In genomic region chr9:114657705-114658104, GRCh38 we compare ENCODE assay signal across 30 cellular contexts. TPM values are rescaled to one million over a fixed set of nuclear protein-coding genes. Genes with fewer than 3 reads are reported as not detected.
"Had no signal": no experiment of that assay in that cellular context is flagged by ENCODE, and none has a peak within 500 bp of the region (broad histone marks: within the 10 kb centered on the region; RNA-seq: fewer than 3 reads in every experiment).

Gene TEX53, minus strand, starts transcription at chr9:114657805. Its CDS starts 31 bp downstream, at chr9:114657774.

- H3K4me3 ChIP-seq: ascending aorta, cardiac muscle cell, MG63, SJCRH30, SK-N-MC had no signal

- DNase-seq: activated CD4-positive, alpha-beta T cell treated with anti-CD3 and anti-CD28 coated beads for 36 hours; activated CD4-positive, alpha-beta T cell treated with anti-CD3 and anti-CD28 coated beads, Interleukin-2, amount 10 ng/mL, durations not matched to agents 7 days and 5 days; activated CD4-positive, alpha-beta T cell treated with anti-CD3 and anti-CD28 coated beads, Interleukin-2, amount 50 U/mL, for 48 hours; activated CD8-positive, alpha-beta T cell treated with anti-CD3 and anti-CD28 coated beads, Interleukin-2, amount 10 ng/mL, durations not matched to agents 7 days and 5 days; activated effector memory CD4-positive, alpha-beta T cell treated with Interleukin-2 at 50 U/mL for 16 hours; activated naive CD4-positive, alpha-beta T cell treated with anti-CD3 and anti-CD28 coated beads, Interleukin-2, amount 10 ng/mL, durations not matched to agents 7 days and 5 days; activated T-cell treated with anti-CD3 and anti-CD28 coated beads, Interleukin-2, amount 50 U/mL, for 4 hours; amygdala; Kasumi-1; KBM-7; MG63; NCI-H1048; NCI-H1436 treated with DMSO at 0.1 percent for 48 hours; NCI-H1694 treated with DMSO at 0.1 percent for 48 hours; NCI-H2029; NCI-H345; NCI-H524 treated with DMSO at 0.1 percent for 48 hours; SHP77; SJCRH30 had no signal

- H3K4me3 Mint-ChIP-seq: activated CD4-positive, alpha-beta T cell treated with anti-CD3 and anti-CD28 coated beads for 36 hours; activated CD4-positive, alpha-beta T cell treated with anti-CD3 and anti-CD28 coated beads, Interleukin-2, amount 10 ng/mL, durations not matched to agents 7 days and 5 days; activated CD8-positive, alpha-beta T cell treated with anti-CD3 and anti-CD28 coated beads, Interleukin-2, amount 10 ng/mL, durations not matched to agents 7 days and 5 days; activated naive CD4-positive, alpha-beta T cell treated with anti-CD3 and anti-CD28 coated beads, Interleukin-2, amount 10 ng/mL, durations not matched to agents 7 days and 5 days; activated naive CD8-positive, alpha-beta T cell; activated T-cell treated with anti-CD3 and anti-CD28 coated beads, Interleukin-2, amount 50 U/mL, for 4 hours; central memory CD8-positive, alpha-beta T cell; T-helper 1 cell treated with Interleukin-12 subunit alpha and Interleukin-12 subunit beta and Interleukin-4 antibody, amounts not matched to agents 30 μg/mL and 1 μg/mL, for 36 hours; T-helper 2 cell treated with Interferon-gamma antibody and Interleukin-4, amounts not matched to agents 5 μg/mL and 100 μg/mL, for 36 hours had no signal

- H3K27me3 ChIP-seq: ascending aorta, MG63, SJCRH30 had no signal

- ATAC-seq: activated CD4-positive, alpha-beta T cell treated with anti-CD3 and anti-CD28 coated beads for 36 hours; activated CD8-positive, alpha-beta T cell treated with anti-CD3 and anti-CD28 coated beads, Interleukin-2, amount 10 ng/mL, durations not matched to agents 7 days and 5 days; activated T-cell treated with anti-CD3 and anti-CD28 coated beads, Interleukin-2, amount 50 U/mL, for 4 hours; Panc1 had no signal

- H3K27me3 Mint-ChIP-seq: activated naive CD8-positive, alpha-beta T cell had no signal

- H3K9me3 Mint-ChIP-seq: activated CD4-positive, alpha-beta T cell treated with anti-CD3 and anti-CD28 coated beads, Interleukin-2, amount 10 ng/mL, durations not matched to agents 7 days and 5 days; activated naive CD4-positive, alpha-beta T cell treated with anti-CD3 and anti-CD28 coated beads, Interleukin-2, amount 10 ng/mL, durations not matched to agents 7 days and 5 days; activated T-cell treated with anti-CD3 and anti-CD28 coated beads, Interleukin-2, amount 50 U/mL, for 4 hours; central memory CD8-positive, alpha-beta T cell; T-helper 1 cell treated with Interleukin-12 subunit alpha and Interleukin-12 subunit beta and Interleukin-4 antibody, amounts not matched to agents 30 μg/mL and 1 μg/mL, for 36 hours; T-helper 2 cell treated with Interferon-gamma antibody and Interleukin-4, amounts not matched to agents 5 μg/mL and 100 μg/mL, for 36 hours had no signal

- H3K27ac Mint-ChIP-seq: activated CD4-positive, alpha-beta T cell treated with anti-CD3 and anti-CD28 coated beads for 36 hours; activated CD4-positive, alpha-beta T cell treated with anti-CD3 and anti-CD28 coated beads, Interleukin-2, amount 10 ng/mL, durations not matched to agents 7 days and 5 days; activated CD8-positive, alpha-beta T cell treated with anti-CD3 and anti-CD28 coated beads, Interleukin-2, amount 10 ng/mL, durations not matched to agents 7 days and 5 days; activated naive CD4-positive, alpha-beta T cell treated with anti-CD3 and anti-CD28 coated beads, Interleukin-2, amount 10 ng/mL, durations not matched to agents 7 days and 5 days; activated naive CD8-positive, alpha-beta T cell; T-helper 1 cell treated with Interleukin-12 subunit alpha and Interleukin-12 subunit beta and Interleukin-4 antibody, amounts not matched to agents 30 μg/mL and 1 μg/mL, for 36 hours; T-helper 2 cell treated with Interferon-gamma antibody and Interleukin-4, amounts not matched to agents 5 μg/mL and 100 μg/mL, for 36 hours had no signal

- H3K4me1 ChIP-seq: ascending aorta, SJCRH30 had no signal

- H3K36me3 Mint-ChIP-seq: activated naive CD4-positive, alpha-beta T cell treated with anti-CD3 and anti-CD28 coated beads, Interleukin-2, amount 10 ng/mL, durations not matched to agents 7 days and 5 days had no signal

- H3K9me3 ChIP-seq: ascending aorta, MG63, SJCRH30 had no signal

- H3K27ac ChIP-seq: ascending aorta, cardiac muscle cell, SJCRH30, SK-N-MC had no signal

- H3K36me3 ChIP-seq: ascending aorta, cardiac muscle cell, MG63, SJCRH30 had no signal

RNA-seq across cellular contexts. Expression of gene TEX53, which starts in this region (rescaled TPM):
- total RNA-seq: activated CD4-positive, alpha-beta T cell treated with anti-CD3 and anti-CD28 coated beads for 36 hours; activated CD4-positive, alpha-beta T cell treated with anti-CD3 and anti-CD28 coated beads, Interleukin-2, amount 10 ng/mL, durations not matched to agents 7 days and 5 days; activated CD8-positive, alpha-beta T cell treated with anti-CD3 and anti-CD28 coated beads, Interleukin-2, amount 10 ng/mL, durations not matched to agents 7 days and 5 days; activated T-cell treated with anti-CD3 and anti-CD28 coated beads, Interleukin-2, amount 50 U/mL, for 4 hours; ascending aorta; cardiac muscle cell; NCI-H460; RPMI7951; SJCRH30 had no signal
- polyA plus RNA-seq: adipose tissue, cardiac muscle cell had no signal
